ENCODE assay signal across 19 cellular contexts in the genomic region with DNA sequence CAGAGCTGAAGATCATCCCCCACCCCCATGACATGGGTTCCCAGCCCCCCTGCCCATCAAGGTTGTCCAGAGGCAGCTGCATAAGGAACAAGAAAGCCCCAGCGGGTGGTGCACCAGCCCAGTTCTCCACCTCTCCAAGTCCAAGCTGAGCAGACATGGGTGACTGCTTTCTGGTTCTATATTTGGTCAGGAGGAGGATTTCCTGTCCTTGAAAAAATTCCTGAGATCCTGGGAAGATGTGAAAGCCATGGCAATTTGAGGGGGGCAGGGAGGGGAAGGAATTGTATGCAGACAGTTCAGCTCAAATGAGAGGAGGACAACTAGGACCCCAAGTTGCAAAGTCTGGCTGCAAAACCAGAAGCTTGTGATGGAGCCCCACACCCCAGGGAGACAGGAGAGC.
DNase-seq lines count a peak whose midpoint lies in the region; ATAC-seq lines count a peak whose summit lies in the region.
"Had no signal": no experiment of that assay in that cellular context is flagged by ENCODE, and none has a peak within 500 bp of the region (broad histone marks: within the 10 kb centered on the region; RNA-seq: fewer than 3 reads in every experiment).

No MANE protein-coding gene starts in this region.

- DNase-seq in AG20443 (ENCODE audit: low spot score) (peak; percentile 9), HK-2 (ENCODE audit: unreplicated experiment) (peak; percentile 26), amniotic epithelial cell (ENCODE audit: low read depth) (peak; percentile 16), kidney tubule cell (ENCODE audit: low spot score) (peak; percentile 41), NOMO-1 (lab: John Stamatoyannopoulos, UW; ENCODE audit: unreplicated experiment in 2 of 2) (no peak), putamen (ENCODE audit: low spot score) (no peak)
- DNase-seq: CD8-positive, alpha-beta T cell; EL; GF-D8; KG1; NCI-H1105 treated with DMSO at 0.1 percent for 48 hours; NCI-H2029 treated with DMSO at 0.1 percent for 48 hours; NCI-H345; NCI-H524; NCI-H774; NK-92 treated with Interleukin-12 subunit alpha and Interleukin-12 subunit beta, amount 100 ng/mL, for 24 hours; Peyer's patch had no signal

- ATAC-seq in GM19397 (IDR thresholded peaks at IDR 0.05; ENCODE audit: unreplicated experiment) = no peak
- ATAC-seq: CD8-positive, alpha-beta T cell; Right ventricle myocardium inferior had no signal

Comparison
In these comparisons a context has a peak if more than half of its experiments do, and no peak if none do; other contexts are left out.
1. DNase-seq: peak in AG20443 (single experiment), HK-2 (single experiment), amniotic epithelial cell (single experiment) and kidney tubule cell (single experiment); none in NOMO-1 (0 of 2) and putamen (single experiment).